Comparison of ENCODE assay signal across 8 cellular contexts in the genomic region with DNA sequence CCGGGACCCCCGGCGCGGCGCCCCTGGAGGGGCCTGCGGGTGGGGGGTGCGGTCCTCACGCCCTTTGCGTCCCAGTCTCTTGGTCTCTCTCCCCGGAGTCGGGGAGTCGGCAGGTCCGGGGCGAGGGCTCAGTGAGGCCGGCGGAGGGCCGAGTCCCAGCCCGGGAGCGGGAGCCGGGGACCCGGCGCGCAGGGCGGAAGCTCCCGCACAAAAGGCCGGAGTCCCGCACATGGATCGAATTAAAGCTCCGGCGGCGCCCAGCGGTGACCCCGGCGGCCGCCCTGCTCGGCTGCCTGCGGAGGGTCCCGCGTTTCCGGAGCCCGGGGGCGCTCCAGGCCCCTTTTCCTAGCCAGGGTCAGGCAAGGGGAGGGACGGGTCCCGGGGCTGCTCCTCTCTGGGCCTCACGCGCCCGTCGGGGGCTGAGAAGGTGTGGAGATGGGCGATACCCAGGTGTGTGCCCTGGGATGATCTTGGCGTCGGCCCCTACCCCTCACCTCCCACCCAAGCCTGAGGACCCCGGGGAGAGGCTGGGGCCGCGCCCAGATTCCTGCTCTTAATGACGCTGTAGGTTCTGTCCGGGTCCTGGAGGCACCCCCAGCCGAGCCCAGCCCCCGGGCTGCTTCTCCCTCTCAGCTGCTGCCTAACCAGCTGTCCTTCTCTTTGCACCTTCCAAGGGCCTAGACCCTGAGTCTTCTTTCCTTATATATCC. TPM values are rescaled to one million over a fixed set of nuclear protein-coding genes. Genes with fewer than 3 reads are reported as not detected.
DNase-seq lines count a peak whose midpoint lies in the region; ATAC-seq and TF ChIP-seq lines count a peak whose summit lies in the region.

No MANE protein-coding gene starts in this region.

- H3K27ac ChIP-seq in colonic mucosa (peak overlapping the region; percentile 54), transverse colon (peak overlapping the region; percentile 71 to 87 (median 85))

- TF ChIP-seq POLR2A in lower leg skin (IDR thresholded peaks at IDR 0.05), result no peak
- TF ChIP-seq POLR2A in transverse colon (IDR thresholded peaks at IDR 0.05), result no peak

- no peaks in the 10 kb centered on the region for H3K9me3 ChIP-seq in colonic mucosa
- H3K9me3 ChIP-seq in transverse colon, result no peaks in the 10 kb centered on the region

- peaks cover 5% of the 10 kb centered on the region for H3K4me1 ChIP-seq in colonic mucosa
- H3K4me1 ChIP-seq in transverse colon, result peaks cover 6 to 84% (median 48%) of the 10 kb centered on the region in 4 donors

- CTCF ChIA-PET in activated CD4-positive, alpha-beta T cell treated with anti-CD3 and anti-CD28 coated beads for 36 hours (lab: Charles Lee), result interaction anchor here (0.7 kb wide), 1 partner anchor 274 kb away, joined by 3 read pairs; no protein-coding TSS in a partner anchor

- H3K9me3 Mint-ChIP-seq in activated CD4-positive, alpha-beta T cell treated with anti-CD3 and anti-CD28 coated beads for 36 hours (ENCODE audit: low read depth), result no peaks in the 10 kb centered on the region

- peak overlapping the region; percentile 81 for H3K9ac ChIP-seq in colonic mucosa (ENCODE audit: low read depth in 2 of 2, low read length in 2 of 2)

- H3K4me3 ChIP-seq in colonic mucosa, result peak overlapping the region; percentile 65
- H3K4me3 ChIP-seq in lower leg skin (ENCODE audit: low read depth, poor library complexity, severe bottlenecking), result peak overlapping the region; percentile 41
- peak overlapping the region; percentile 32 to 84 (median 76) for H3K4me3 ChIP-seq in transverse colon

- DNase-seq in activated CD4-positive, alpha-beta T cell treated with anti-CD3 and anti-CD28 coated beads for 36 hours, result peak; percentile 15
- DNase-seq in activated CD4-positive, alpha-beta T cell treated with anti-CD3 and anti-CD28 coated beads for 48 hours, result no peak
- no peak for DNase-seq in colonic mucosa
- peak in 1 of 2 donors; percentile 86 for DNase-seq in lower leg skin (ENCODE audit: low spot score in 2 of 2)
- no peak for DNase-seq in transverse colon
- no peak for DNase-seq in hypothalamus (lab: John Stamatoyannopoulos, UW)
- DNase-seq in foreskin melanocyte, result no peak

- in situ Hi-C loops in transverse colon (cut with MboI; ENCODE audit: low pct_ligation_motif_present in 1 of 4, low pct_unique_long_range_greater_than_20kb in 1 of 4, low sequenced_read_pairs in 3 of 4), result no loop called here

- TF ChIP-seq EP300 in transverse colon (IDR thresholded peaks at IDR 0.05; ENCODE audit: low read depth), result no peak

- H3K36me3 ChIP-seq in colonic mucosa, result no peaks in the 10 kb centered on the region
- no peaks in the 10 kb centered on the region for H3K36me3 ChIP-seq in transverse colon

- H3K4me3 Mint-ChIP-seq in activated CD4-positive, alpha-beta T cell treated with anti-CD3 and anti-CD28 coated beads for 36 hours, result no peak overlapping the region

- peaks cover 8% of the 10 kb centered on the region for H3K4me1 Mint-ChIP-seq in activated CD4-positive, alpha-beta T cell treated with anti-CD3 and anti-CD28 coated beads for 36 hours

- WGBS in lower leg skin, 2 donors, result 6 to 10% methylated on average over 9 to 35 of the region's 58 CpGs
- WGBS in transverse colon (ENCODE audit: low coverage in 1 of 2), 2 donors, result 9% methylated on average over 24 of the region's 58 CpGs; no CpG with 5 or more reads in 1 of the 2 donors

- H3K27me3 Mint-ChIP-seq in activated CD4-positive, alpha-beta T cell treated with anti-CD3 and anti-CD28 coated beads for 36 hours, result peaks cover 32% of the 10 kb centered on the region

- POLR2A ChIA-PET in activated CD4-positive, alpha-beta T cell treated with anti-CD3 and anti-CD28 coated beads for 36 hours (lab: Charles Lee), result no interaction called here

- TF ChIP-seq CTCF in colonic mucosa (IDR thresholded peaks at IDR 0.05), result no peak
- no peak for TF ChIP-seq CTCF in lower leg skin (IDR thresholded peaks at IDR 0.05)
- no peak for TF ChIP-seq CTCF in transverse colon (IDR thresholded peaks at IDR 0.05)

- no peak overlapping the region for H3K27ac Mint-ChIP-seq in activated CD4-positive, alpha-beta T cell treated with anti-CD3 and anti-CD28 coated beads for 36 hours

- intact Hi-C loops in activated CD4-positive, alpha-beta T cell treated with anti-CD3 and anti-CD28 coated beads for 36 hours (cut with DNase I, micrococcal nuclease), result no loop called here
- intact Hi-C loops in colonic mucosa (cut with DNase I), result no loop called here
- intact Hi-C loops in lower leg skin (cut with DNase I; ENCODE audit: low total_unique reads), result loop anchor here (5.0 kb wide), 1 partner anchor 232 kb away; the partner anchor contains the start of gene DNAJC16
- intact Hi-C loops in transverse colon (cut with DNase I; ENCODE audit: low total_unique reads), result no loop called here

- H3K36me3 Mint-ChIP-seq in activated CD4-positive, alpha-beta T cell treated with anti-CD3 and anti-CD28 coated beads for 36 hours (ENCODE audit: low read depth), result no peaks in the 10 kb centered on the region

- peak; percentile 34 for ATAC-seq in activated CD4-positive, alpha-beta T cell treated with anti-CD3 and anti-CD28 coated beads for 36 hours
- no peak for ATAC-seq in GM21723 (IDR thresholded peaks at IDR 0.05; ENCODE audit: unreplicated experiment)

- H3K27me3 ChIP-seq in colonic mucosa (no peaks in the 10 kb centered on the region), transverse colon (peaks cover 20% of the 10 kb centered on the region)

RNA-seq across cellular contexts. Expression of gene FBLIM1, which starts 0.5 kb away (rescaled TPM):
- under 1 TPM in 1 of 2 experiments, not detected in 1; 0.09 TPM for total RNA-seq in activated CD4-positive, alpha-beta T cell treated with anti-CD3 and anti-CD28 coated beads for 36 hours
- total RNA-seq in colonic mucosa (100 to 1,000 TPM; 167 to 213 TPM), lower leg skin (10 to 100 TPM; 11.5 to 41.7 (median 17.7) TPM), transverse colon (100 to 1,000 TPM; 140 to 411 (median 311) TPM)

RNA-seq across cellular contexts. Expression of gene TMEM82, which starts 16.8 kb away (rescaled TPM):
- not detected for total RNA-seq in activated CD4-positive, alpha-beta T cell treated with anti-CD3 and anti-CD28 coated beads for 36 hours
- 10 to 100 TPM; 11.5 to 17.0 TPM for total RNA-seq in colonic mucosa
- not detected for total RNA-seq in lower leg skin
- total RNA-seq in transverse colon, result 10 to 100 TPM in 3 of 4 donors, 1 to 10 TPM in 1; 1.8 to 30.3 (median 19.2) TPM

RNA-seq across cellular contexts. Expression of gene SLC25A34, which starts 23.0 kb away (rescaled TPM):
- total RNA-seq in activated CD4-positive, alpha-beta T cell treated with anti-CD3 and anti-CD28 coated beads for 36 hours, result under 1 TPM; 0.82 to 0.86 TPM
- total RNA-seq in colonic mucosa (10 to 100 TPM in 1 of 2 donors, 1 to 10 TPM in 1; 3.2 to 16.0 TPM), lower leg skin (1 to 10 TPM in 2 of 4 donors, under 1 TPM in 2; 0.38 to 1.8 (median 0.99) TPM), transverse colon (10 to 100 TPM; 12.9 to 73.3 (median 36.2) TPM)

RNA-seq across cellular contexts. Expression of gene UQCRHL, which starts 48.3 kb away (rescaled TPM):
- total RNA-seq in activated CD4-positive, alpha-beta T cell treated with anti-CD3 and anti-CD28 coated beads for 36 hours, result 1 to 10 TPM; 1.4 to 1.9 TPM
- 1 to 10 TPM; 2.4 to 3.2 TPM for total RNA-seq in colonic mucosa
- total RNA-seq in lower leg skin, result 1 to 10 TPM in 2 of 4 donors, under 1 TPM in 2; 0.62 to 1.4 (median 0.94) TPM
- total RNA-seq in transverse colon, result 1 to 10 TPM in 3 of 4 donors, under 1 TPM in 1; 0.75 to 3.0 (median 1.7) TPM

Comparison
In these comparisons a context has a peak if more than half of its experiments do, and no peak if none do; other contexts are left out.
1. RNA of gene FBLIM1, which starts 0.5 kb away (total RNA-seq): 140 to 411 TPM in transverse colon, 167 to 213 TPM in colonic mucosa and 11.5 to 41.7 TPM in lower leg skin; 0.09 TPM in activated CD4-positive, alpha-beta T cell treated with anti-CD3 and anti-CD28 coated beads for 36 hours; every median in the first group is over 10 times any median in the second.
2. Peak in every context shown above with its lines, with median percentiles within 50 percentile points of each other: H3K4me3 ChIP-seq.